Comparison of ENCODE assay signal across 1 cellular context in the genomic region with DNA sequence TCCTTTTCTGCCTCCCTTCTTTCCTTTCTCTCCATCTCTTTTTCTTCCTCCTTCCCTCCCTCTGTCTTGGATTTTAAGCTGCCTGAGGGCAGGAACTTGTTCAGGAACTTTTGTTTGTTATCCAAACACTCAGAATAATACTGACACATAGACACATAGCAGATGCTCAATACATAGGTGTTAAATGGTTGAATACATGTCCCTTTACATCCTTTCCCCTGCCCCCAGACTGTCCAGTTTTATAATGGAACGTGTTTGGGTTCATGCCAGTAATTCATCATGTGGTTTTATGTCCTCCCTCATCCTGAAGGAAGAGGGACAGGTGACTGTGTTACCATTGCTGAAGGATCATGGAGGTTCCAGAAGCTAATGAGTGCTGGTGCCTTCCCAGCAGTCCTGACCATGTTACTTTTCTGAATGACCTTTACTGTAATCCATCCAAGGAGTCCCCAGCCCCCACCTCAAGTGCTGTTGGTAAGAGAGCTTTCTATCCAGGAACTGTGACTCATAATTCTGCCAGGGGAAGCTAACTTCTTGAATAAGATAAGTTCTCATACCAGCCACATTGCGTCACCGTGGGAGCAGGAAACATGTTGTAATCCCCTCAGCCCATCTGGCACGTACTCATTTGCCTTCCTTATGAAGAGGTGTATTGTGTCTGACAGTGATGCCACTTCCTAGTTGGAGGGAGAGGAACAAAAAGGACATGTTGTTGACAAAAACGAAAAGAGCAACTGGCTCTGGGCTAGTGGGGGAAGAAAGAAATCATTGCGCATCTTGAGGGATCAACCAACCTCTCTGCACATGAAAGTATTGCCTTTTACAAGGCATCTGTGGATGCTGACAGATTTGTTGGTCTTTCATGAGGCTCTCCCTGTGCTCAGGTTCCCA.
A peak's percentile ranks its signal among the peaks of the same experiment; 100 is the strongest.
TF ChIP-seq lines count a peak whose summit lies in the region.

No MANE protein-coding gene starts in this region.

TF ChIP-seq in HepG2, 621 proteins besides CTCF, POLR2A, EP300 and RAD21 (continued from another document and continues in another):
- TF ChIP-seq, protein P1, sequence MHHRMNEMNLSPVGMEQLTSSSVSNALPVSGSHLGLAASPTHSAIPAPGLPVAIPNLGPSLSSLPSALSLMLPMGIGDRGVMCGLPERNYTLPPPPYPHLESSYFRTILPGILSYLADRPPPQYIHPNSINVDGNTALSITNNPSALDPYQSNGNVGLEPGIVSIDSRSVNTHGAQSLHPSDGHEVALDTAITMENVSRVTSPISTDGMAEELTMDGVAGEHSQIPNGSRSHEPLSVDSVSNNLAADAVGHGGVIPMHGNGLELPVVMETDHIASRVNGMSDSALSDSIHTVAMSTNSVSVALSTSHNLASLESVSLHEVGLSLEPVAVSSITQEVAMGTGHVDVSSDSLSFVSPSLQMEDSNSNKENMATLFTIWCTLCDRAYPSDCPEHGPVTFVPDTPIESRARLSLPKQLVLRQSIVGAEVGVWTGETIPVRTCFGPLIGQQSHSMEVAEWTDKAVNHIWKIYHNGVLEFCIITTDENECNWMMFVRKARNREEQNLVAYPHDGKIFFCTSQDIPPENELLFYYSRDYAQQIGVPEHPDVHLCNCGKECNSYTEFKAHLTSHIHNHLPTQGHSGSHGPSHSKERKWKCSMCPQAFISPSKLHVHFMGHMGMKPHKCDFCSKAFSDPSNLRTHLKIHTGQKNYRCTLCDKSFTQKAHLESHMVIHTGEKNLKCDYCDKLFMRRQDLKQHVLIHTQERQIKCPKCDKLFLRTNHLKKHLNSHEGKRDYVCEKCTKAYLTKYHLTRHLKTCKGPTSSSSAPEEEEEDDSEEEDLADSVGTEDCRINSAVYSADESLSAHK (CRISPR knock-in tag; IDR thresholded peaks at IDR 0.05; ENCODE audit: borderline replicate concordance) = no peak
- no peak; the same call in 1 of the 2 replicates for TF ChIP-seq ARNT (IDR thresholded peaks at IDR 0.05)
- no peak for TF ChIP-seq ZIK1 (CRISPR knock-in tag; IDR thresholded peaks at IDR 0.05; ENCODE audit: borderline replicate concordance, low read depth)
- TF ChIP-seq ZNF746 (CRISPR knock-in tag; IDR thresholded peaks at IDR 0.05) = peak; percentile 66; the same call in 1 of the 2 replicates
- no peak for TF ChIP-seq NKX3-1 (CRISPR knock-in tag; IDR thresholded peaks at IDR 0.05)
- TF ChIP-seq ZNF263 (CRISPR knock-in tag; IDR thresholded peaks at IDR 0.05) = no peak
- TF ChIP-seq, protein P2, sequence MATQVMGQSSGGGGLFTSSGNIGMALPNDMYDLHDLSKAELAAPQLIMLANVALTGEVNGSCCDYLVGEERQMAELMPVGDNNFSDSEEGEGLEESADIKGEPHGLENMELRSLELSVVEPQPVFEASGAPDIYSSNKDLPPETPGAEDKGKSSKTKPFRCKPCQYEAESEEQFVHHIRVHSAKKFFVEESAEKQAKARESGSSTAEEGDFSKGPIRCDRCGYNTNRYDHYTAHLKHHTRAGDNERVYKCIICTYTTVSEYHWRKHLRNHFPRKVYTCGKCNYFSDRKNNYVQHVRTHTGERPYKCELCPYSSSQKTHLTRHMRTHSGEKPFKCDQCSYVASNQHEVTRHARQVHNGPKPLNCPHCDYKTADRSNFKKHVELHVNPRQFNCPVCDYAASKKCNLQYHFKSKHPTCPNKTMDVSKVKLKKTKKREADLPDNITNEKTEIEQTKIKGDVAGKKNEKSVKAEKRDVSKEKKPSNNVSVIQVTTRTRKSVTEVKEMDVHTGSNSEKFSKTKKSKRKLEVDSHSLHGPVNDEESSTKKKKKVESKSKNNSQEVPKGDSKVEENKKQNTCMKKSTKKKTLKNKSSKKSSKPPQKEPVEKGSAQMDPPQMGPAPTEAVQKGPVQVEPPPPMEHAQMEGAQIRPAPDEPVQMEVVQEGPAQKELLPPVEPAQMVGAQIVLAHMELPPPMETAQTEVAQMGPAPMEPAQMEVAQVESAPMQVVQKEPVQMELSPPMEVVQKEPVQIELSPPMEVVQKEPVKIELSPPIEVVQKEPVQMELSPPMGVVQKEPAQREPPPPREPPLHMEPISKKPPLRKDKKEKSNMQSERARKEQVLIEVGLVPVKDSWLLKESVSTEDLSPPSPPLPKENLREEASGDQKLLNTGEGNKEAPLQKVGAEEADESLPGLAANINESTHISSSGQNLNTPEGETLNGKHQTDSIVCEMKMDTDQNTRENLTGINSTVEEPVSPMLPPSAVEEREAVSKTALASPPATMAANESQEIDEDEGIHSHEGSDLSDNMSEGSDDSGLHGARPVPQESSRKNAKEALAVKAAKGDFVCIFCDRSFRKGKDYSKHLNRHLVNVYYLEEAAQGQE (IDR thresholded peaks at IDR 0.05; ENCODE audit: borderline replicate concordance in 1 of 2, low read depth in 1 of 2, low read length in 2 of 2) = peak in 1 of 2 experiments; percentile 57; a peak in 1 of 4 replicates
- TF ChIP-seq KMT2B (CRISPR knock-in tag; IDR thresholded peaks at IDR 0.05) = peak; percentile 73; the same call in 1 of the 2 replicates
- TF ChIP-seq, protein P3, sequence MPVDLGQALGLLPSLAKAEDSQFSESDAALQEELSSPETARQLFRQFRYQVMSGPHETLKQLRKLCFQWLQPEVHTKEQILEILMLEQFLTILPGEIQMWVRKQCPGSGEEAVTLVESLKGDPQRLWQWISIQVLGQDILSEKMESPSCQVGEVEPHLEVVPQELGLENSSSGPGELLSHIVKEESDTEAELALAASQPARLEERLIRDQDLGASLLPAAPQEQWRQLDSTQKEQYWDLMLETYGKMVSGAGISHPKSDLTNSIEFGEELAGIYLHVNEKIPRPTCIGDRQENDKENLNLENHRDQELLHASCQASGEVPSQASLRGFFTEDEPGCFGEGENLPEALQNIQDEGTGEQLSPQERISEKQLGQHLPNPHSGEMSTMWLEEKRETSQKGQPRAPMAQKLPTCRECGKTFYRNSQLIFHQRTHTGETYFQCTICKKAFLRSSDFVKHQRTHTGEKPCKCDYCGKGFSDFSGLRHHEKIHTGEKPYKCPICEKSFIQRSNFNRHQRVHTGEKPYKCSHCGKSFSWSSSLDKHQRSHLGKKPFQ (CRISPR knock-in tag; IDR thresholded peaks at IDR 0.05; ENCODE audit: insufficient replicate concordance) = no peak
- TF ChIP-seq MTF2 (CRISPR knock-in tag; IDR thresholded peaks at IDR 0.05; ENCODE audit: borderline replicate concordance) = no peak
- peak; percentile 87 for TF ChIP-seq MIXL1 (CRISPR knock-in tag; IDR thresholded peaks at IDR 0.05)
- TF ChIP-seq PLRG1 (conservative IDR thresholded peaks at IDR 0.05) = no peak
- TF ChIP-seq ELF3 (CRISPR knock-in tag; IDR thresholded peaks at IDR 0.05) = peak; percentile 100
- TF ChIP-seq JUNB (CRISPR knock-in tag; IDR thresholded peaks at IDR 0.05; ENCODE audit: borderline replicate concordance) = peak; percentile 97
- no peak for TF ChIP-seq SRSF1 (optimal IDR thresholded peaks at IDR 0.05; ENCODE audit: low read depth, low read length)
- TF ChIP-seq SP4 (CRISPR knock-in tag; IDR thresholded peaks at IDR 0.05) = peak; percentile 54
- TF ChIP-seq ELF1 (CRISPR knock-in tag; IDR thresholded peaks at IDR 0.05) = peak; percentile 94
- TF ChIP-seq, protein P4, sequence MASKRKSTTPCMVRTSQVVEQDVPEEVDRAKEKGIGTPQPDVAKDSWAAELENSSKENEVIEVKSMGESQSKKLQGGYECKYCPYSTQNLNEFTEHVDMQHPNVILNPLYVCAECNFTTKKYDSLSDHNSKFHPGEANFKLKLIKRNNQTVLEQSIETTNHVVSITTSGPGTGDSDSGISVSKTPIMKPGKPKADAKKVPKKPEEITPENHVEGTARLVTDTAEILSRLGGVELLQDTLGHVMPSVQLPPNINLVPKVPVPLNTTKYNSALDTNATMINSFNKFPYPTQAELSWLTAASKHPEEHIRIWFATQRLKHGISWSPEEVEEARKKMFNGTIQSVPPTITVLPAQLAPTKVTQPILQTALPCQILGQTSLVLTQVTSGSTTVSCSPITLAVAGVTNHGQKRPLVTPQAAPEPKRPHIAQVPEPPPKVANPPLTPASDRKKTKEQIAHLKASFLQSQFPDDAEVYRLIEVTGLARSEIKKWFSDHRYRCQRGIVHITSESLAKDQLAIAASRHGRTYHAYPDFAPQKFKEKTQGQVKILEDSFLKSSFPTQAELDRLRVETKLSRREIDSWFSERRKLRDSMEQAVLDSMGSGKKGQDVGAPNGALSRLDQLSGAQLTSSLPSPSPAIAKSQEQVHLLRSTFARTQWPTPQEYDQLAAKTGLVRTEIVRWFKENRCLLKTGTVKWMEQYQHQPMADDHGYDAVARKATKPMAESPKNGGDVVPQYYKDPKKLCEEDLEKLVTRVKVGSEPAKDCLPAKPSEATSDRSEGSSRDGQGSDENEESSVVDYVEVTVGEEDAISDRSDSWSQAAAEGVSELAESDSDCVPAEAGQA (IDR thresholded peaks at IDR 0.05; ENCODE audit: low read depth) = peak; percentile 67; the same call in 1 of the 2 replicates
- TF ChIP-seq, protein P4 (CRISPR knock-in tag; IDR thresholded peaks at IDR 0.05; ENCODE audit: borderline replicate concordance) = no peak
- TF ChIP-seq, protein P5, sequence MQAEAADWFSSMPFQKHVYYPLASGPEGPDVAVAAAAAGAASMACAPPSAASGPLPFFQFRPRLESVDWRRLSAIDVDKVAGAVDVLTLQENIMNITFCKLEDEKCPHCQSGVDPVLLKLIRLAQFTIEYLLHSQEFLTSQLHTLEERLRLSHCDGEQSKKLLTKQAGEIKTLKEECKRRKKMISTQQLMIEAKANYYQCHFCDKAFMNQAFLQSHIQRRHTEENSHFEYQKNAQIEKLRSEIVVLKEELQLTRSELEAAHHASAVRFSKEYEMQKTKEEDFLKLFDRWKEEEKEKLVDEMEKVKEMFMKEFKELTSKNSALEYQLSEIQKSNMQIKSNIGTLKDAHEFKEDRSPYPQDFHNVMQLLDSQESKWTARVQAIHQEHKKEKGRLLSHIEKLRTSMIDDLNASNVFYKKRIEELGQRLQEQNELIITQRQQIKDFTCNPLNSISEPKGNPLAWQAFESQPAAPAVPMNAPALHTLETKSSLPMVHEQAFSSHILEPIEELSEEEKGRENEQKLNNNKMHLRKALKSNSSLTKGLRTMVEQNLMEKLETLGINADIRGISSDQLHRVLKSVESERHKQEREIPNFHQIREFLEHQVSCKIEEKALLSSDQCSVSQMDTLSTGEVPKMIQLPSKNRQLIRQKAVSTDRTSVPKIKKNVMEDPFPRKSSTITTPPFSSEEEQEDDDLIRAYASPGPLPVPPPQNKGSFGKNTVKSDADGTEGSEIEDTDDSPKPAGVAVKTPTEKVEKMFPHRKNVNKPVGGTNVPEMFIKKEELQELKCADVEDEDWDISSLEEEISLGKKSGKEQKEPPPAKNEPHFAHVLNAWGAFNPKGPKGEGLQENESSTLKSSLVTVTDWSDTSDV (CRISPR knock-in tag; IDR thresholded peaks at IDR 0.05) = no peak
- TF ChIP-seq ZNF652 (CRISPR knock-in tag; IDR thresholded peaks at IDR 0.05; ENCODE audit: borderline replicate concordance, low read depth) = peak; percentile 42; the same call in 1 of the 2 replicates
- TF ChIP-seq, protein P6, sequence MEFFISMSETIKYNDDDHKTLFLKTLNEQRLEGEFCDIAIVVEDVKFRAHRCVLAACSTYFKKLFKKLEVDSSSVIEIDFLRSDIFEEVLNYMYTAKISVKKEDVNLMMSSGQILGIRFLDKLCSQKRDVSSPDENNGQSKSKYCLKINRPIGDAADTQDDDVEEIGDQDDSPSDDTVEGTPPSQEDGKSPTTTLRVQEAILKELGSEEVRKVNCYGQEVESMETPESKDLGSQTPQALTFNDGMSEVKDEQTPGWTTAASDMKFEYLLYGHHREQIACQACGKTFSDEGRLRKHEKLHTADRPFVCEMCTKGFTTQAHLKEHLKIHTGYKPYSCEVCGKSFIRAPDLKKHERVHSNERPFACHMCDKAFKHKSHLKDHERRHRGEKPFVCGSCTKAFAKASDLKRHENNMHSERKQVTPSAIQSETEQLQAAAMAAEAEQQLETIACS (CRISPR knock-in tag; IDR thresholded peaks at IDR 0.05) = no peak
- TF ChIP-seq NFRKB (IDR thresholded peaks at IDR 0.05) = no peak
- TF ChIP-seq NFYC (CRISPR knock-in tag; IDR thresholded peaks at IDR 0.05) = peak; percentile 50; the same call in 1 of the 2 replicates
- TF ChIP-seq HHEX (CRISPR knock-in tag; IDR thresholded peaks at IDR 0.05) = no peak
- TF ChIP-seq RARA (CRISPR knock-in tag; IDR thresholded peaks at IDR 0.05) = peak; percentile 93
- TF ChIP-seq, protein P7, sequence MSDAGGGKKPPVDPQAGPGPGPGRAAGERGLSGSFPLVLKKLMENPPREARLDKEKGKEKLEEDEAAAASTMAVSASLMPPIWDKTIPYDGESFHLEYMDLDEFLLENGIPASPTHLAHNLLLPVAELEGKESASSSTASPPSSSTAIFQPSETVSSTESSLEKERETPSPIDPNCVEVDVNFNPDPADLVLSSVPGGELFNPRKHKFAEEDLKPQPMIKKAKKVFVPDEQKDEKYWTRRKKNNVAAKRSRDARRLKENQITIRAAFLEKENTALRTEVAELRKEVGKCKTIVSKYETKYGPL (CRISPR knock-in tag; IDR thresholded peaks at IDR 0.05) = no peak
- TF ChIP-seq CREB1 (IDR thresholded peaks at IDR 0.05) = peak; percentile 54
- TF ChIP-seq CREB1 (CRISPR knock-in tag; IDR thresholded peaks at IDR 0.05) = peak; percentile 87
- no peak for TF ChIP-seq ZNF20 (CRISPR knock-in tag; IDR thresholded peaks at IDR 0.05)
- TF ChIP-seq FOXP1 (IDR thresholded peaks at IDR 0.05) = no peak
- peak; percentile 86 for TF ChIP-seq FOXP1 (CRISPR knock-in tag; IDR thresholded peaks at IDR 0.05)
- no peak for TF ChIP-seq ZNF790 (CRISPR knock-in tag; IDR thresholded peaks at IDR 0.05; ENCODE audit: borderline replicate concordance)
- TF ChIP-seq KAT8 (CRISPR knock-in tag; IDR thresholded peaks at IDR 0.05) = peak; percentile 82
- no peak for TF ChIP-seq NBN (conservative IDR thresholded peaks at IDR 0.05)
